9 cellular contexts compared by ENCODE assay signal in the genomic region with DNA sequence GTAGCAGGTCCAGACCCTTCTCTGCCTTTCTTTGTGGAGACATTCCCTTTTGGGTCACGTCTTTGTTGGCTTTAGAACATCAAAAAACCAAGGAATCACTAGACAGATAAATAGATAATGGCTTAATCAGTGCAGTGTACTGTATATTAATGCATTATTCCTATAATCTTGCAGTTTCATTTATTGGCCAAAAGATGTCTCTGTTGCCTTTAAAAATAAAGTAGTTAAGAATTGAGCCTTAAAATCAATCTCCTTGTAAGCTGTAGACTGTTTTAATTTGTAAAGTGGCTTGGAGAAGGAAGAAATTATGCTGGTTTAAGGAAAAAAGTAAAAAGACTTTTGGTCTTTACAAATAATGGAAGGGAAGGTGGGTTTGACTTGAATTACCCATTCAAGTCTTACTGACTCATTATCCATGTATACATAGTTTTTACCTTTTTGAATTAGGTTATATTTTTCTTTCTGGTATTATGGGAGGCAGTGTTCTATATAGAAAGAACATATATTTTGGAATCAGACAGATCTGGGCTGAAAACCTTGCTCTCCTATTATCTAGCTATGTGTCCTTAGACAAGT.
DNase-seq lines count a peak whose midpoint lies in the region; ATAC-seq, FAIRE-seq and TF ChIP-seq lines count a peak whose summit lies in the region.
"Had no signal": no experiment of that assay in that cellular context is flagged by ENCODE, and none has a peak within 500 bp of the region (broad histone marks: within the 10 kb centered on the region; RNA-seq: fewer than 3 reads in every experiment).

No MANE protein-coding gene starts in this region.

- peaks cover 36% of the 10 kb centered on the region for H3K36me3 ChIP-seq in DOHH2 (ENCODE audit: control insufficient read depth, low read length)
- H3K36me3 ChIP-seq in bronchial epithelial cell (ENCODE audit: control insufficient read depth, insufficient read depth, low read length) = peaks cover 14% of the 10 kb centered on the region

- intact Hi-C loops in natural killer cell (cut with micrococcal nuclease) = loop anchor here (1.0 kb wide), 2 partner anchors 306 to 345 kb away; no protein-coding TSS in a partner anchor

- no peak overlapping the region for H3K27ac ChIP-seq in DOHH2 (ENCODE audit: low read depth, low read length)

- peaks cover 32% of the 10 kb centered on the region for H3K36me3 Mint-ChIP-seq in natural killer cell
- peaks cover 2 to 8% of the 10 kb centered on the region in 2 donors for H3K36me3 Mint-ChIP-seq in activated T-cell treated with anti-CD3 and anti-CD28 coated beads, Interleukin-2, amount 50 U/mL, for 72 hours (ENCODE audit: insufficient read depth in 2 of 2)

- TF ChIP-seq CTCF in DOHH2 (IDR thresholded peaks at IDR 0.05; ENCODE audit: low read depth, low read length, poor library complexity, severe bottlenecking) (peak; percentile 68), bronchial epithelial cell (IDR thresholded peaks at IDR 0.05; ENCODE audit: insufficient read depth, low read length, severe bottlenecking) (no peak), natural killer cell (IDR thresholded peaks at IDR 0.05) (peak; percentile 62)

- H3K27me3 ChIP-seq in DOHH2 (ENCODE audit: control insufficient read depth, low read length) = no peaks in the 10 kb centered on the region
- no peaks in the 10 kb centered on the region for H3K27me3 ChIP-seq in bronchial epithelial cell (ENCODE audit: control insufficient read depth, insufficient read depth, low read length)

- DNase-seq in NAMALWA (ENCODE audit: low spot score) = peak; percentile 35
- DNase-seq in bronchial epithelial cell (ENCODE audit: low read depth) = peak; percentile 10
- DNase-seq in natural killer cell = no peak
- no peak for DNase-seq in cortex of kidney (lab: John Stamatoyannopoulos, UW)
- no peak for DNase-seq in activated T-cell treated with anti-CD3 and anti-CD28 coated beads, Interleukin-2, amount 50 U/mL, for 72 hours

- H3K4me1 Mint-ChIP-seq in natural killer cell = no peaks in the 10 kb centered on the region
- H3K4me1 Mint-ChIP-seq in activated T-cell treated with anti-CD3 and anti-CD28 coated beads, Interleukin-2, amount 50 U/mL, for 72 hours (ENCODE audit: low read depth) = no peaks in the 10 kb centered on the region
- H3K4me1 Mint-ChIP-seq: IgD-negative memory B cell had no signal

- H3K4me1 ChIP-seq in DOHH2 (ENCODE audit: control insufficient read depth, low read length) = no peaks in the 10 kb centered on the region

- H3K4me2 ChIP-seq in DOHH2 (ENCODE audit: low read length) = no peak overlapping the region

- ATAC-seq in natural killer cell (peak in 2 of 3 donors; percentile 53 to 64), HG02642 (IDR thresholded peaks at IDR 0.05; ENCODE audit: poor library complexity, unreplicated experiment) (no peak), GM19467 (IDR thresholded peaks at IDR 0.05; ENCODE audit: unreplicated experiment) (no peak)
- no peak for ATAC-seq in activated T-cell treated with anti-CD3 and anti-CD28 coated beads, Interleukin-2, amount 50 U/mL, for 72 hours (replicated peaks in 1 of 2)

- no peak overlapping the region for H3K27ac Mint-ChIP-seq in natural killer cell
- H3K27ac Mint-ChIP-seq in activated T-cell treated with anti-CD3 and anti-CD28 coated beads, Interleukin-2, amount 50 U/mL, for 72 hours = no peak overlapping the region

- H3K4me3 ChIP-seq in DOHH2 (ENCODE audit: low read length) (no peak overlapping the region), bronchial epithelial cell (ENCODE audit: low read depth, low read length) (no peak overlapping the region)

- no peaks in the 10 kb centered on the region for H4K20me1 ChIP-seq in DOHH2 (ENCODE audit: control insufficient read depth, insufficient read depth, low read depth, low read length)

- H3K9me2 ChIP-seq in DOHH2 (replicated peaks; ENCODE audit: control insufficient read depth, low read length) = no peaks in the 10 kb centered on the region

- no peaks in the 10 kb centered on the region for H3K9me3 Mint-ChIP-seq in natural killer cell
- H3K9me3 Mint-ChIP-seq in activated T-cell treated with anti-CD3 and anti-CD28 coated beads, Interleukin-2, amount 50 U/mL, for 72 hours = no peaks in the 10 kb centered on the region
- H3K9me3 Mint-ChIP-seq: IgD-negative memory B cell had no signal

- H3K9me3 ChIP-seq in DOHH2 (ENCODE audit: control insufficient read depth, insufficient read depth, low read length) = no peaks in the 10 kb centered on the region

- FAIRE-seq in bronchial epithelial cell (lab: Jason Lieb, UNC) = no peak

- no peaks in the 10 kb centered on the region for H3K27me3 Mint-ChIP-seq in natural killer cell (ENCODE audit: low read depth in 2 of 2)
- no peaks in the 10 kb centered on the region for H3K27me3 Mint-ChIP-seq in activated T-cell treated with anti-CD3 and anti-CD28 coated beads, Interleukin-2, amount 50 U/mL, for 72 hours (ENCODE audit: low read depth)
- H3K27me3 Mint-ChIP-seq: IgD-negative memory B cell had no signal

- no peak overlapping the region for H3K4me3 Mint-ChIP-seq in natural killer cell
- no peak overlapping the region for H3K4me3 Mint-ChIP-seq in activated T-cell treated with anti-CD3 and anti-CD28 coated beads, Interleukin-2, amount 50 U/mL, for 72 hours
- H3K4me3 Mint-ChIP-seq: IgD-negative memory B cell had no signal

- no peaks in the 10 kb centered on the region for H3F3A ChIP-seq in DOHH2 (ENCODE audit: control insufficient read depth, insufficient read depth)

- no peaks in the 10 kb centered on the region for H3K79me2 ChIP-seq in DOHH2 (ENCODE audit: control insufficient read depth, low read length)

Comparison
In these comparisons a context has a peak if more than half of its experiments do, and no peak if none do; other contexts are left out.
1. DNase-seq: peak in NAMALWA (single experiment) and bronchial epithelial cell (single experiment); none in natural killer cell (single experiment), cortex of kidney (single experiment) and activated T-cell treated with anti-CD3 and anti-CD28 coated beads, Interleukin-2, amount 50 U/mL, for 72 hours (0 of 2).
2. ATAC-seq: peak in natural killer cell (2 of 3); none in HG02642 (single experiment), GM19467 (single experiment) and activated T-cell treated with anti-CD3 and anti-CD28 coated beads, Interleukin-2, amount 50 U/mL, for 72 hours (0 of 2).